In the genomic region with DNA sequence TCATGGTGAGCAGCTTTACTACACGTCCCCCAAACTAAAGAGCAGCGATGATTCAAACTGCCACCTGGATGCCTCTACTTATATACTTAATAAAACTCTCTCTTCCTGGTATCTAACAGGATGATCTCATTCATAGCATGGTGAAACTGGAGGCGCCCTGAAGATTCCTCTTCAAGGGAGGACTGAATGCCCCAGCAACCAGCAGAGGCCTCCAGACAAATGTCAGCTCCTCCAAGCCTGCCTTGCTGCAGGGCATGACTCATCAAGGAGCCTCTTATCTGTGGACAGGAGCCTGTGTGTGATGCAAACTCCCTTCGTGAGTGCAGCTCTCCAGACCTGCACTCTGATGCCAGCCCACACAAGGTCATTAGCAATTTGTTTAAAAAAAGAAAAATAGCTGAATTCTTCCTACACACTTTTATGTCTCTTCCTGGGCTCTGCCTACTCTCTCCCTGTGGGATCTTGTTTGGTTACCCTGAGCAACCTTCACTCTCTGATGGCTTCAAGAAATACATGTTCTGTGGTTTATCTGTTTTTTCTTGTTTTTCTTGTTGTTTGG, we compare ENCODE assay signal across 1 cellular context.
A peak's percentile ranks its signal among the peaks of the same experiment; 100 is the strongest.
TF ChIP-seq lines count a peak whose summit lies in the region.

No MANE protein-coding gene starts in this region.

TF ChIP-seq in SK-N-SH treated with all-trans-retinoic acid at 6 μM for 48 hours, 23 proteins besides CTCF, POLR2A, EP300 and RAD21 (continued from another document):
- TF ChIP-seq, protein P1, sequence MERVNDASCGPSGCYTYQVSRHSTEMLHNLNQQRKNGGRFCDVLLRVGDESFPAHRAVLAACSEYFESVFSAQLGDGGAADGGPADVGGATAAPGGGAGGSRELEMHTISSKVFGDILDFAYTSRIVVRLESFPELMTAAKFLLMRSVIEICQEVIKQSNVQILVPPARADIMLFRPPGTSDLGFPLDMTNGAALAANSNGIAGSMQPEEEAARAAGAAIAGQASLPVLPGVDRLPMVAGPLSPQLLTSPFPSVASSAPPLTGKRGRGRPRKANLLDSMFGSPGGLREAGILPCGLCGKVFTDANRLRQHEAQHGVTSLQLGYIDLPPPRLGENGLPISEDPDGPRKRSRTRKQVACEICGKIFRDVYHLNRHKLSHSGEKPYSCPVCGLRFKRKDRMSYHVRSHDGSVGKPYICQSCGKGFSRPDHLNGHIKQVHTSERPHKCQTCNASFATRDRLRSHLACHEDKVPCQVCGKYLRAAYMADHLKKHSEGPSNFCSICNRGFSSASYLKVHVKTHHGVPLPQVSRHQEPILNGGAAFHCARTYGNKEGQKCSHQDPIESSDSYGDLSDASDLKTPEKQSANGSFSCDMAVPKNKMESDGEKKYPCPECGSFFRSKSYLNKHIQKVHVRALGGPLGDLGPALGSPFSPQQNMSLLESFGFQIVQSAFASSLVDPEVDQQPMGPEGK (CRISPR knock-in tag; IDR thresholded peaks at IDR 0.05; ENCODE audit: borderline replicate concordance), result 0 out of 2 replicates have a peak, but pooled peaks have one; percentile 8
- TF ChIP-seq ZFP3 (CRISPR knock-in tag; IDR thresholded peaks at IDR 0.05) (no peak), ZFP30 (CRISPR knock-in tag; IDR thresholded peaks at IDR 0.05) (no peak), TOX (CRISPR knock-in tag; IDR thresholded peaks at IDR 0.05; ENCODE audit: borderline replicate concordance) (0 out of 2 replicates have a peak, but pooled peaks have one; percentile 24), TCF4 (CRISPR knock-in tag; IDR thresholded peaks at IDR 0.05; ENCODE audit: borderline replicate concordance) (no peak), RARB (CRISPR knock-in tag; IDR thresholded peaks at IDR 0.05) (no peak), SNAI2 (CRISPR knock-in tag; IDR thresholded peaks at IDR 0.05) (no peak; the same call in 1 of the 2 replicates), ZNF565 (CRISPR knock-in tag; conservative IDR thresholded peaks at IDR 0.05; ENCODE audit: low read depth) (no peak), CSDC2 (CRISPR knock-in tag; IDR thresholded peaks at IDR 0.05) (peak; percentile 48; the same call in 1 of the 2 replicates), OSR1 (CRISPR knock-in tag; IDR thresholded peaks at IDR 0.05) (no peak), ZNF8 (CRISPR knock-in tag; IDR thresholded peaks at IDR 0.05) (no peak; the same call in 1 of the 2 replicates), BACH2 (CRISPR knock-in tag; IDR thresholded peaks at IDR 0.05; ENCODE audit: borderline replicate concordance) (no peak), PPARA (CRISPR knock-in tag; IDR thresholded peaks at IDR 0.05; ENCODE audit: borderline replicate concordance) (no peak)
- TF ChIP-seq, protein P2, sequence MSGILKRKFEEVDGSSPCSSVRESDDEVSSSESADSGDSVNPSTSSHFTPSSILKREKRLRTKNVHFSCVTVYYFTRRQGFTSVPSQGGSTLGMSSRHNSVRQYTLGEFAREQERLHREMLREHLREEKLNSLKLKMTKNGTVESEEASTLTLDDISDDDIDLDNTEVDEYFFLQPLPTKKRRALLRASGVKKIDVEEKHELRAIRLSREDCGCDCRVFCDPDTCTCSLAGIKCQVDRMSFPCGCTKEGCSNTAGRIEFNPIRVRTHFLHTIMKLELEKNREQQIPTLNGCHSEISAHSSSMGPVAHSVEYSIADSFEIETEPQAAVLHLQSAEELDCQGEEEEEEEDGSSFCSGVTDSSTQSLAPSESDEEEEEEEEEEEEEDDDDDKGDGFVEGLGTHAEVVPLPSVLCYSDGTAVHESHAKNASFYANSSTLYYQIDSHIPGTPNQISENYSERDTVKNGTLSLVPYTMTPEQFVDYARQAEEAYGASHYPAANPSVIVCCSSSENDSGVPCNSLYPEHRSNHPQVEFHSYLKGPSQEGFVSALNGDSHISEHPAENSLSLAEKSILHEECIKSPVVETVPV (CRISPR knock-in tag; IDR thresholded peaks at IDR 0.05), result no peak
